ENCODE assay signal across 12 cellular contexts in the genomic region with DNA sequence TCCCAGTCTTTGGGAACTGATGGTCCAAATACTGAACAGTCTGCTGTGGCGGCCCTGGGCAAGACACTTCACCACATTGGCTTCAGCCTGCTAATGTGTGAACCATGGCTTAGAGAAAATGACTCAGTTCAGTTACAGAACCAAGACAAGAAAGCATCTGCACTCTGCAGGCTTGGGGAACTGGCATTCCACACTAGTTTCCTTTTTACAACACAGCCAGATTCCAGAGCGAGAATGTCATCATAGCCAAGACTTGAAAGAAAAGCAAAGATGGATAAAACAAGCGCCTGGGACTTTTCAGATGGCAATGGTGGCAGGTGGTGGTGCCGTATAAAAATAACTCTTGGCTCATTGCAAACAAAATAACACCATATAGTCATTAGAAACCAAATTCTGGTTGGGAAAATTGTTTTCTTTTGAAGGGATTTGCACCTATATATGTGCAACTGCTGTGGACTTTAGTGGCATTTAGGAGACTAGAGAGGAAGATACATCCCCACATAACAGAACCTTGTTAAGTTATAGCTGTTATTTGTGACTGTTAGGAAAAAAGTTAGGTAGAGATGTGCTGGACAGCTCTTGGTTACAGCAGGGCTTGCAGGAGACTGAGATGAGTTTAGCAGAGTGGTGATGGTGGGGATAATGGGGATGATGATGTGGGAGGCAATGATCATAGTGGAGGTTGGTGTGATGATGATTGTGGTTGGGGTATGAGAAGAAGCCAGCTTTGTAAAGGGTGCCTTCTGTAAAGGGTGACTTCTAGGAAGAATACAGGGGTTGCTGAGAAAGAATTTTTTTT.
DNase-seq lines count a peak whose midpoint lies in the region; ATAC-seq and TF ChIP-seq lines count a peak whose summit lies in the region.
"Had no signal": no experiment of that assay in that cellular context is flagged by ENCODE, and none has a peak within 500 bp of the region (broad histone marks: within the 10 kb centered on the region; RNA-seq: fewer than 3 reads in every experiment).

No MANE protein-coding gene starts in this region.

- H3K23ac ChIP-seq in IMR-90 (ENCODE audit: low read depth, low read length), result no peak overlapping the region

- no peak; the same call in 1 of the 2 replicates for TF ChIP-seq RAD21 in IMR-90 (IDR thresholded peaks at IDR 0.05; ENCODE audit: low read length)

- H3K4me1 ChIP-seq in IMR-90 (ENCODE audit: control insufficient read depth, insufficient read depth, low read length), result peaks cover 2% of the 10 kb centered on the region; the same call in 1 of the 2 replicates
- peaks cover 8 to 31% of the 10 kb centered on the region in 2 donors for H3K4me1 ChIP-seq in muscle layer of duodenum (ENCODE audit: control insufficient read depth in 1 of 2, insufficient read depth in 2 of 2, low read length in 2 of 2)

- H3K27ac ChIP-seq in IMR-90 (ENCODE audit: insufficient read depth, low read length) (no peak overlapping the region), muscle layer of duodenum (ENCODE audit: low read length) (peak overlapping the region; percentile 56)

- H4K5ac ChIP-seq in IMR-90 (ENCODE audit: low read depth, low read length), result no peak overlapping the region

- no peak overlapping the region for H2BK5ac ChIP-seq in IMR-90 (ENCODE audit: low read depth, low read length, poor library complexity, severe bottlenecking)

- H3K9ac ChIP-seq in IMR-90 (ENCODE audit: low read depth, low read length), result no peak overlapping the region

- no peaks in the 10 kb centered on the region for H3K36me3 Mint-ChIP-seq in activated CD4-positive, alpha-beta T cell treated with anti-CD3 and anti-CD28 coated beads for 36 hours (ENCODE audit: low read depth)
- H3K36me3 Mint-ChIP-seq: CD4-positive, alpha-beta memory T cell; natural killer cell had no signal

- H3K18ac ChIP-seq in IMR-90 (ENCODE audit: low read depth, low read length), result no peak overlapping the region

- H3K9me1 ChIP-seq in IMR-90 (ENCODE audit: insufficient read depth, low read length), result peaks cover 3% of the 10 kb centered on the region; the same call in 1 of the 2 replicates

- no CpG with 5 or more reads among the region's 4 CpGs for WGBS in IMR-90 (ENCODE audit: extremely low coverage in 2 of 2, insufficient read length in 1 of 2), 2 experiments

- no peak for TF ChIP-seq CTCF in IMR-90 (conservative IDR thresholded peaks at IDR 0.05; ENCODE audit: low read depth, low read length)

- peaks cover 8% of the 10 kb centered on the region for H3K27me3 Mint-ChIP-seq in activated CD4-positive, alpha-beta T cell treated with anti-CD3 and anti-CD28 coated beads for 36 hours

- no peaks in the 10 kb centered on the region for H3K9me3 Mint-ChIP-seq in activated CD4-positive, alpha-beta T cell treated with anti-CD3 and anti-CD28 coated beads for 36 hours (ENCODE audit: low read depth)
- H3K9me3 Mint-ChIP-seq: natural killer cell had no signal

- no peak overlapping the region for H4K8ac ChIP-seq in IMR-90 (ENCODE audit: low read depth in 2 of 2, low read length in 2 of 2)

- H2AFZ ChIP-seq in IMR-90 (replicated peaks; ENCODE audit: low read length, poor library complexity), result no peak overlapping the region

- H3K56ac ChIP-seq in IMR-90 (ENCODE audit: extremely low read depth, insufficient read depth, low read length), result no peak overlapping the region

- dilution Hi-C loops in IMR-90 (cut with HindIII; ENCODE audit: low sequenced_read_pairs, unreplicated experiment), result no loop called here

- H2AK9ac ChIP-seq in IMR-90 (replicated peaks; ENCODE audit: low read depth, low read length, poor library complexity), result no peak overlapping the region

- peak overlapping the region; percentile 21; the same call in 1 of the 2 replicates for H3K14ac ChIP-seq in IMR-90 (replicated peaks; ENCODE audit: low read depth, low read length)

- peak overlapping the region; percentile 22; the same call in 1 of the 2 replicates for H3K4ac ChIP-seq in IMR-90 (ENCODE audit: low read depth, low read length)

- no peak overlapping the region for H2BK15ac ChIP-seq in IMR-90 (ENCODE audit: low read depth, low read length)

- in situ Hi-C loops in ACHN (cut with HindIII; ENCODE audit: low pct_ligation_motif_present, low pct_unique_long_range_greater_than_20kb, low sequenced_read_pairs), result no loop called here
- in situ Hi-C loops in IMR-90 (cut with MboI; ENCODE audit: low sequenced_read_pairs), result no loop called here

- no peak for TF ChIP-seq POLR2A in IMR-90 (IDR thresholded peaks at IDR 0.05; ENCODE audit: low read depth, low read length)

- H3K4me1 Mint-ChIP-seq in activated CD4-positive, alpha-beta T cell treated with anti-CD3 and anti-CD28 coated beads for 36 hours, result no peaks in the 10 kb centered on the region
- H3K4me1 Mint-ChIP-seq: CD4-positive, alpha-beta memory T cell; natural killer cell had no signal

- no peak overlapping the region for H2BK20ac ChIP-seq in IMR-90 (ENCODE audit: low read depth, low read length)

- H3K9me3 ChIP-seq in IMR-90 (ENCODE audit: control insufficient read depth, insufficient read depth, low read length) (no peaks in the 10 kb centered on the region), muscle layer of duodenum (ENCODE audit: control insufficient read depth in 1 of 2, low read length in 2 of 2) (no peaks in the 10 kb centered on the region)

- H3K36me3 ChIP-seq in IMR-90 (ENCODE audit: control insufficient read depth, insufficient read depth, low read length), result no peaks in the 10 kb centered on the region
- no peaks in the 10 kb centered on the region for H3K36me3 ChIP-seq in muscle layer of duodenum (ENCODE audit: control insufficient read depth in 1 of 2, insufficient read depth in 2 of 2, low read length in 2 of 2)

- CTCF ChIA-PET in IMR-90 (lab: Yijun Ruan, JAX), result interaction anchor here (1.2 kb wide), 1 partner anchor 35 kb away, joined by 7 read pairs; no protein-coding TSS in a partner anchor
- CTCF ChIA-PET in activated CD4-positive, alpha-beta T cell treated with anti-CD3 and anti-CD28 coated beads for 36 hours (lab: Charles Lee), result interaction anchor here (1.2 kb wide), 1 partner anchor 17 kb away, joined by 3 read pairs; no protein-coding TSS in a partner anchor

- H3K79me1 ChIP-seq in IMR-90 (ENCODE audit: low read depth in 1 of 2, low read length in 2 of 2), result no peaks in the 10 kb centered on the region

- H4K91ac ChIP-seq in IMR-90 (ENCODE audit: insufficient read depth, low read depth, low read length), result no peak overlapping the region

- H3K27me3 ChIP-seq in IMR-90 (ENCODE audit: control insufficient read depth, insufficient read depth, low read length) (peaks cover 2% of the 10 kb centered on the region), muscle layer of duodenum (ENCODE audit: low read depth, low read length) (no peaks in the 10 kb centered on the region)

- peak overlapping the region; percentile 15; the same call in 1 of the 2 replicates for H2AK5ac ChIP-seq in IMR-90 (ENCODE audit: low read depth, low read length)

- no peak overlapping the region for H3K4me2 ChIP-seq in IMR-90 (ENCODE audit: low read depth, low read length)

- no peaks in the 10 kb centered on the region; the same call in 1 of the 2 replicates for H4K20me1 ChIP-seq in IMR-90 (ENCODE audit: insufficient read depth, low read length)

- ATAC-seq in IMR-90 (ENCODE audit: low read depth) (peak; percentile 99), GM18502 (IDR thresholded peaks at IDR 0.05; ENCODE audit: poor library complexity, unreplicated experiment) (no peak)
- no peak for ATAC-seq in activated CD4-positive, alpha-beta T cell treated with anti-CD3 and anti-CD28 coated beads for 36 hours
- ATAC-seq: natural killer cell had no signal

- intact Hi-C loops in IMR-90 (cut with micrococcal nuclease), result loop anchor here (5.0 kb wide), 1 partner anchor 174 kb away; no protein-coding TSS in a partner anchor
- intact Hi-C loops in activated CD4-positive, alpha-beta T cell treated with anti-CD3 and anti-CD28 coated beads for 36 hours (cut with DNase I, micrococcal nuclease), result loop anchor here in 1 of 2 experiments (1.0 kb wide), 1 partner anchor 25 kb away; no protein-coding TSS in a partner anchor

- H2BK120ac ChIP-seq in IMR-90 (ENCODE audit: low read depth, low read length), result peak overlapping the region; percentile 33; the same call in 1 of the 2 replicates

- no peak overlapping the region for H3K4me3 Mint-ChIP-seq in activated CD4-positive, alpha-beta T cell treated with anti-CD3 and anti-CD28 coated beads for 36 hours
- H3K4me3 Mint-ChIP-seq: CD4-positive, alpha-beta memory T cell; natural killer cell had no signal

- no TSS peak for BruUV-seq in IMR-90 (replicated peaks; lab: Mats Ljungman, UMichigan)

- POLR2A ChIA-PET in IMR-90 (lab: Charles Lee; ENCODE audit: unreplicated experiment), result no interaction called here
- POLR2A ChIA-PET in activated CD4-positive, alpha-beta T cell treated with anti-CD3 and anti-CD28 coated beads for 36 hours (lab: Charles Lee), result interaction anchor here (0.6 kb wide), 1 partner anchor 13 kb away, joined by 4 read pairs; no protein-coding TSS in a partner anchor

- H3K27ac Mint-ChIP-seq in activated CD4-positive, alpha-beta T cell treated with anti-CD3 and anti-CD28 coated beads for 36 hours, result no peak overlapping the region
- H3K27ac Mint-ChIP-seq: CD4-positive, alpha-beta memory T cell; natural killer cell had no signal

- DNase-seq in ACHN (peak; percentile 90), IMR-90 (peak; percentile 92), epidermal melanocyte (ENCODE audit: insufficient read length, low spot score) (peak; percentile 49), NCI-H1694 (lab: John Stamatoyannopoulos, UW) (no peak), SK-N-DZ (ENCODE audit: low spot score) (no peak)
- DNase-seq in activated CD4-positive, alpha-beta T cell treated with anti-CD3 and anti-CD28 coated beads for 36 hours, result no peak
- DNase-seq: activated effector memory CD4-positive, alpha-beta T cell treated with anti-CD3 and anti-CD28 coated beads, Interleukin-2, amount 50 U/mL, for 16 hours; CD4-positive, alpha-beta memory T cell; natural killer cell; NCI-H526 had no signal

- no peak overlapping the region for H3K4me3 ChIP-seq in IMR-90 (ENCODE audit: insufficient read depth, low read depth, low read length)
- no peak overlapping the region for H3K4me3 ChIP-seq in muscle layer of duodenum (ENCODE audit: low read depth in 1 of 2, low read length in 2 of 2)

TF ChIP-seq in IMR-90, 13 proteins besides CTCF, POLR2A, EP300 and RAD21 (continues in another document):
- TF ChIP-seq MAFK (IDR thresholded peaks at IDR 0.05; ENCODE audit: low read depth, low read length), result no peak
- TF ChIP-seq, protein P1, sequence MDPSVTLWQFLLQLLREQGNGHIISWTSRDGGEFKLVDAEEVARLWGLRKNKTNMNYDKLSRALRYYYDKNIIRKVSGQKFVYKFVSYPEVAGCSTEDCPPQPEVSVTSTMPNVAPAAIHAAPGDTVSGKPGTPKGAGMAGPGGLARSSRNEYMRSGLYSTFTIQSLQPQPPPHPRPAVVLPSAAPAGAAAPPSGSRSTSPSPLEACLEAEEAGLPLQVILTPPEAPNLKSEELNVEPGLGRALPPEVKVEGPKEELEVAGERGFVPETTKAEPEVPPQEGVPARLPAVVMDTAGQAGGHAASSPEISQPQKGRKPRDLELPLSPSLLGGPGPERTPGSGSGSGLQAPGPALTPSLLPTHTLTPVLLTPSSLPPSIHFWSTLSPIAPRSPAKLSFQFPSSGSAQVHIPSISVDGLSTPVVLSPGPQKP (IDR thresholded peaks at IDR 0.05; ENCODE audit: borderline replicate concordance, low read depth, low read length), result no peak
- TF ChIP-seq CEBPB (IDR thresholded peaks at IDR 0.05; ENCODE audit: low read depth, low read length), result peak; percentile 68; the same call in 1 of the 2 replicates

Comparison
In these comparisons a context has a peak if more than half of its experiments do, and no peak if none do; other contexts are left out.
1. DNase-seq: peak in ACHN (single experiment), IMR-90 (single experiment) and epidermal melanocyte (single experiment); none in NCI-H1694 (single experiment), SK-N-DZ (single experiment) and activated CD4-positive, alpha-beta T cell treated with anti-CD3 and anti-CD28 coated beads for 36 hours (single experiment).